Comparison of ENCODE assay signal across 22 cellular contexts in the genomic region with DNA sequence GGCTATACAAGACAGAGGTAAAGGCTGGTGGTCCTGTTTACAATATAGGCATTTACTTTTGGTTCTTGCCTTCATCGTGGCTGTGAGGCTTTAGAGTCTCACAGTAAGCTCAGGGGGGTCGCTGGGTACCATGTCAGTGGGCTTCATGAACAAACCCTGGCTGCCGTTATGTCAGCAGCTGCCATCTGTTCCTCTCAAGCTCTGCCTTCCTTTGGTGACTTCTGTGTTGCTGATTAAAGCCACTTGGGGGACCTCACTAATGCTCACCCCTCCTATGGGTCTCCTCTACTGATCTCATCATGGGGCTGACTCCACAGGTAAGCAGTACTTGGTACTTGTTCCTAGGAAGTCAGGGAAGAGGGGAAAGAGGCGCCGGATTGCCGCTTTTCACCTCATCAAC.
DNase-seq lines count a peak whose midpoint lies in the region; ATAC-seq, FAIRE-seq and TF ChIP-seq lines count a peak whose summit lies in the region.
"Had no signal": no experiment of that assay in that cellular context is flagged by ENCODE, and none has a peak within 500 bp of the region (broad histone marks: within the 10 kb centered on the region; RNA-seq: fewer than 3 reads in every experiment).

No MANE protein-coding gene starts in this region.

- H4K20me1 ChIP-seq in HepG2 (ENCODE audit: insufficient read depth, low read length): no peaks in the 10 kb centered on the region

- H3K36me3 ChIP-seq in HepG2 (replicated peaks in 1 of 2; ENCODE audit: control insufficient read depth in 1 of 2, insufficient read depth in 2 of 2, low read length in 2 of 2) (no peaks in the 10 kb centered on the region), right lobe of liver (no peaks in the 10 kb centered on the region)
- H3K36me3 ChIP-seq: HAP-1 had no signal

- no peak for TF ChIP-seq POLR2A in HepG2 (IDR thresholded peaks at IDR 0.05; ENCODE audit: insufficient read depth in 1 of 2, low read depth in 2 of 2, low read length in 2 of 2)
- no peak for TF ChIP-seq POLR2A in right lobe of liver (IDR thresholded peaks at IDR 0.05)

- H3K9me3 ChIP-seq in HepG2 (ENCODE audit: low read length) (no peaks in the 10 kb centered on the region), right lobe of liver (no peaks in the 10 kb centered on the region)
- H3K9me3 ChIP-seq: A549, HAP-1 had no signal

- 89% methylated on average over 6 of the region's 6 CpGs for WGBS in HepG2 (ENCODE audit: low lambda C conversion rate)
- WGBS in right lobe of liver (ENCODE audit: insufficient coverage, low coverage, low lambda C conversion rate, missing lambda C conversion rate): 79% methylated on average over 3 of the region's 6 CpGs

- H3K4me1 ChIP-seq in HepG2 (ENCODE audit: insufficient read depth, low read length) (peaks cover 60% of the 10 kb centered on the region), right lobe of liver (peaks cover 0 to 24% (median 12%) of the 10 kb centered on the region in 4 donors)
- H3K4me1 ChIP-seq: HAP-1 had no signal

- no peak for TF ChIP-seq EP300 in HepG2 (IDR thresholded peaks at IDR 0.05; ENCODE audit: low read depth in 2 of 2, low read length in 2 of 2)
- TF ChIP-seq EP300 in HepG2 (CRISPR knock-in tag; IDR thresholded peaks at IDR 0.05; ENCODE audit: borderline replicate concordance): no peak

- intact Hi-C loops in HepG2 (cut with micrococcal nuclease; ENCODE audit: unreplicated experiment): no loop called here
- intact Hi-C loops in right lobe of liver (cut with DNase I): no loop called here

- H3K27me3 ChIP-seq in HepG2 (ENCODE audit: control insufficient read depth in 1 of 2, insufficient read depth in 2 of 2, low read length in 2 of 2) (no peaks in the 10 kb centered on the region), right lobe of liver (no peaks in the 10 kb centered on the region)

- H3K27ac ChIP-seq in HepG2 (ENCODE audit: extremely low read length, insufficient read depth, low read length) (peak overlapping the region; percentile 82), right lobe of liver (peak overlapping the region in 1 of 3 donors; percentile 59), VCaP (peak overlapping the region; percentile 78)
- H3K27ac ChIP-seq: A549 had no signal

- TF ChIP-seq RAD21 in HepG2 (CRISPR knock-in tag; IDR thresholded peaks at IDR 0.05): no peak

- POLR2A ChIA-PET in HepG2 (lab: Yijun Ruan, JAX): interaction anchor here (0.7 to 2.6 kb wide), 3 partner anchors 16 to 152 kb away, joined by 3 to 35 read pairs (median 8); no protein-coding TSS in a partner anchor

- BruUV-seq in HepG2 (replicated peaks; lab: Mats Ljungman, UMichigan): no TSS peak

- peak overlapping the region; percentile 67 for H3K9ac ChIP-seq in HepG2 (ENCODE audit: insufficient read depth, low read depth, low read length)

- FAIRE-seq in HepG2 (lab: Jason Lieb, UNC): no peak
- FAIRE-seq: A549, GM12891, H54 had no signal

- no peak for TF ChIP-seq CTCF in HepG2 (CRISPR knock-in tag; IDR thresholded peaks at IDR 0.05)
- no peak for TF ChIP-seq CTCF in right lobe of liver (IDR thresholded peaks at IDR 0.05)
- TF ChIP-seq CTCF in VCaP (conservative IDR thresholded peaks at IDR 0.05): no peak

- peak overlapping the region; percentile 18 for H2AFZ ChIP-seq in HepG2 (ENCODE audit: low read length)

- CTCF ChIA-PET in HepG2 (lab: Yijun Ruan, JAX; ENCODE audit: low intra/inter-chr PET ratio, low total read pairs): no interaction called here

- in situ Hi-C loops in HepG2 (cut with HindIII; ENCODE audit: extremely low pct_ligation_motif_present, low pct_unique_long_range_greater_than_20kb): no loop called here

- peak; percentile 7 for DNase-seq in DMS 273 (lab: John Stamatoyannopoulos, UW; ENCODE audit: unreplicated experiment)
- DNase-seq in DMS 273 treated with DMSO at 0.1 percent for 48 hours (lab: John Stamatoyannopoulos, UW): no peak
- DNase-seq in HepG2 (ENCODE audit: low spot score): no peak
- no peak for DNase-seq in right lobe of liver
- DNase-seq in SW 1271 (lab: John Stamatoyannopoulos, UW): no peak
- no peak for DNase-seq in DMS79 (lab: John Stamatoyannopoulos, UW)
- DNase-seq: 8988T; ACHN; AML-193; Calu3; CD4-positive, CD25-positive, alpha-beta regulatory T cell; CD8-positive, alpha-beta T cell; DMS79 treated with DMSO at 0.1 percent for 48 hours; GF-D8; GOT3; HFFc6 had no signal

- H3K4me3 ChIP-seq in HepG2 (replicated peaks in 1 of 3; ENCODE audit: insufficient read depth in 1 of 3, low read depth in 2 of 3, low read length in 3 of 3) (no peak overlapping the region; a peak in 1 of 6 replicates), right lobe of liver (no peak overlapping the region)
- H3K4me3 ChIP-seq: A549, HAP-1 had no signal

- H3K4me2 ChIP-seq in HepG2 (ENCODE audit: low read depth, low read length): peak overlapping the region; percentile 87

- ATAC-seq in HepG2: peak; percentile 13
- no peak for ATAC-seq in right lobe of liver
- no peak for ATAC-seq in GM18502 (IDR thresholded peaks at IDR 0.05; ENCODE audit: poor library complexity, unreplicated experiment)
- ATAC-seq: CD8-positive, alpha-beta T cell had no signal

- no peaks in the 10 kb centered on the region for H3K79me2 ChIP-seq in HepG2 (ENCODE audit: insufficient read depth, low read length)

TF ChIP-seq in HepG2, 621 proteins besides CTCF, POLR2A, EP300 and RAD21 (continues in another document):
- TF ChIP-seq HNF4G (IDR thresholded peaks at IDR 0.05; ENCODE audit: borderline replicate concordance, low read depth, low read length) (no peak), HNF4G (CRISPR knock-in tag; IDR thresholded peaks at IDR 0.05; ENCODE audit: borderline replicate concordance, low read depth) (no peak), NFKB2 (CRISPR knock-in tag; IDR thresholded peaks at IDR 0.05; ENCODE audit: borderline replicate concordance) (no peak), ZNF605 (CRISPR knock-in tag; IDR thresholded peaks at IDR 0.05) (no peak), MTF2 (CRISPR knock-in tag; IDR thresholded peaks at IDR 0.05; ENCODE audit: borderline replicate concordance) (peak; percentile 69; the same call in 1 of the 2 replicates), ZNF124 (CRISPR knock-in tag; IDR thresholded peaks at IDR 0.05) (no peak), ZNF207 (IDR thresholded peaks at IDR 0.05; ENCODE audit: borderline replicate concordance) (no peak), MLLT10 (CRISPR knock-in tag; IDR thresholded peaks at IDR 0.05) (no peak), FOXC1 (CRISPR knock-in tag; IDR thresholded peaks at IDR 0.05; ENCODE audit: borderline replicate concordance) (peak; percentile 68; the same call in 1 of the 2 replicates), ZMYM4 (CRISPR knock-in tag; IDR thresholded peaks at IDR 0.05) (no peak), AHR (CRISPR knock-in tag; IDR thresholded peaks at IDR 0.05) (no peak), ZNF256 (CRISPR knock-in tag; conservative IDR thresholded peaks at IDR 0.05) (no peak), NFKBIZ (CRISPR knock-in tag; IDR thresholded peaks at IDR 0.05) (no peak), ZBTB43 (CRISPR knock-in tag; conservative IDR thresholded peaks at IDR 0.05) (no peak), ZKSCAN5 (CRISPR knock-in tag; IDR thresholded peaks at IDR 0.05) (no peak), KLF6 (CRISPR knock-in tag; IDR thresholded peaks at IDR 0.05) (no peak), AKAP8 (CRISPR knock-in tag; IDR thresholded peaks at IDR 0.05) (no peak), SMARCE1 (IDR thresholded peaks at IDR 0.05; ENCODE audit: borderline replicate concordance) (no peak), DPF2 (CRISPR knock-in tag; IDR thresholded peaks at IDR 0.05; ENCODE audit: borderline replicate concordance, low read depth) (no peak)
- TF ChIP-seq, protein P1, sequence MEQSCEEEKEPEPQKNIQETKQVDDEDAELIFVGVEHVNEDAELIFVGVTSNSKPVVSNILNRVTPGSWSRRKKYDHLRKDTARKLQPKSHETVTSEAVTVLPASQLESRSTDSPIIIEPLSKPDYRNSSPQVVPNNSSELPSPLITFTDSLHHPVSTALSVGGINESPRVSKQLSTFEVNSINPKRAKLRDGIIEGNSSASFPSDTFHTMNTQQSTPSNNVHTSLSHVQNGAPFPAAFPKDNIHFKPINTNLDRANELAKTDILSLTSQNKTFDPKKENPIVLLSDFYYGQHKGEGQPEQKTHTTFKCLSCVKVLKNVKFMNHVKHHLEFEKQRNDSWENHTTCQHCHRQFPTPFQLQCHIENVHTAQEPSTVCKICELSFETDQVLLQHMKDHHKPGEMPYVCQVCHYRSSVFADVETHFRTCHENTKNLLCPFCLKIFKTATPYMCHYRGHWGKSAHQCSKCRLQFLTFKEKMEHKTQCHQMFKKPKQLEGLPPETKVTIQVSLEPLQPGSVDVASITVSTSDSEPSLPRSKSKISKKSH (CRISPR knock-in tag; IDR thresholded peaks at IDR 0.05; ENCODE audit: borderline replicate concordance): no peak
- TF ChIP-seq, protein P2, sequence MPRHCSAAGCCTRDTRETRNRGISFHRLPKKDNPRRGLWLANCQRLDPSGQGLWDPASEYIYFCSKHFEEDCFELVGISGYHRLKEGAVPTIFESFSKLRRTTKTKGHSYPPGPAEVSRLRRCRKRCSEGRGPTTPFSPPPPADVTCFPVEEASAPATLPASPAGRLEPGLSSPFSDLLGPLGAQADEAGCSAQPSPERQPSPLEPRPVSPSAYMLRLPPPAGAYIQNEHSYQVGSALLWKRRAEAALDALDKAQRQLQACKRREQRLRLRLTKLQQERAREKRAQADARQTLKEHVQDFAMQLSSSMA (CRISPR knock-in tag; IDR thresholded peaks at IDR 0.05): 0 out of 2 replicates have a peak, but pooled peaks have one; percentile 56
